Comparison of ENCODE assay signal across 8 cellular contexts in genomic region chr2:197705912-197706838, GRCh38. TPM values are rescaled to one million over a fixed set of nuclear protein-coding genes. Genes with fewer than 3 reads are reported as not detected.
A peak's percentile ranks its signal among the peaks of the same experiment; 100 is the strongest.
DNase-seq lines count a peak whose midpoint lies in the region; ATAC-seq and TF ChIP-seq lines count a peak whose summit lies in the region.

No MANE protein-coding gene starts in this region.

- H3K27me3 ChIP-seq in OCI-LY1 (ENCODE audit: insufficient read depth, low read length) (no peaks in the 10 kb centered on the region), liver (ENCODE audit: control insufficient read depth in 4 of 4, insufficient read depth in 4 of 4, low read length in 3 of 4) (no peaks in the 10 kb centered on the region), stomach (no peaks in the 10 kb centered on the region)

- peaks cover 49% of the 10 kb centered on the region for H3K79me2 ChIP-seq in OCI-LY1 (ENCODE audit: insufficient read depth, low read length)

- CTCF ChIA-PET in activated CD4-positive, alpha-beta T cell treated with anti-CD3 and anti-CD28 coated beads for 36 hours (lab: Charles Lee): interaction anchor here (0.6 to 4.1 kb wide), 14 partner anchors 8 to 1018 kb away, joined by 3 to 31 read pairs (median 3); no protein-coding TSS in a partner anchor

- H3K9ac ChIP-seq in OCI-LY1 (ENCODE audit: low read length) (peak overlapping the region; percentile 83), liver (ENCODE audit: low read depth in 1 of 2, low read length in 2 of 2) (peak overlapping the region; percentile 49 to 70)

- H2AFZ ChIP-seq in OCI-LY1 (ENCODE audit: low read length): no peak overlapping the region

- DNase-seq in activated CD4-positive, alpha-beta T cell treated with anti-CD3 and anti-CD28 coated beads for 36 hours: peak; percentile 23
- no peak for DNase-seq in activated CD4-positive, alpha-beta T cell treated with anti-CD3 and anti-CD28 coated beads, Interleukin-2, amount 50 U/mL, for 1 hour
- DNase-seq in cardiac fibroblast (ENCODE audit: low read depth in 2 of 2): peak; percentile 16 to 21
- no peak for DNase-seq in stomach
- no peak for DNase-seq in NCI-H2196 treated with DMSO at 0.1 percent for 48 hours (lab: John Stamatoyannopoulos, UW; ENCODE audit: unreplicated experiment)

- POLR2A ChIA-PET in activated CD4-positive, alpha-beta T cell treated with anti-CD3 and anti-CD28 coated beads for 36 hours (lab: Charles Lee): no interaction called here

- ATAC-seq in activated CD4-positive, alpha-beta T cell treated with anti-CD3 and anti-CD28 coated beads for 36 hours: no peak
- ATAC-seq in GM18520 (IDR thresholded peaks at IDR 0.05; ENCODE audit: unreplicated experiment): no peak

- WGBS in liver: 20% methylated on average over 38 of the region's 38 CpGs
- 10 to 20% (median 10%) methylated on average over 25 to 38 of the region's 38 CpGs for WGBS in stomach, 5 donors

- H3K27me3 Mint-ChIP-seq in activated CD4-positive, alpha-beta T cell treated with anti-CD3 and anti-CD28 coated beads for 36 hours: peaks cover 2% of the 10 kb centered on the region

- TF ChIP-seq CTCF in OCI-LY1 (IDR thresholded peaks at IDR 0.05; ENCODE audit: low read length): no peak
- no peak for TF ChIP-seq CTCF in cardiac fibroblast (IDR thresholded peaks at IDR 0.05; ENCODE audit: low read depth, low read length)
- no peak for TF ChIP-seq CTCF in liver (IDR thresholded peaks at IDR 0.05; ENCODE audit: low read depth, low read length, missing input control)
- TF ChIP-seq CTCF in stomach (IDR thresholded peaks at IDR 0.05): no peak

- H3K4me1 Mint-ChIP-seq in activated CD4-positive, alpha-beta T cell treated with anti-CD3 and anti-CD28 coated beads for 36 hours: peaks cover 36% of the 10 kb centered on the region

- H3K4me3 Mint-ChIP-seq in activated CD4-positive, alpha-beta T cell treated with anti-CD3 and anti-CD28 coated beads for 36 hours: peak overlapping the region; percentile 80

- intact Hi-C loops in activated CD4-positive, alpha-beta T cell treated with anti-CD3 and anti-CD28 coated beads for 36 hours (cut with DNase I, micrococcal nuclease): loop anchor here (1.0 to 10.0 kb wide), 17 partner anchors 81 to 1759 kb away; partner anchors contain the start of genes COQ10B (in 2 of the 2), HSPE1 (in 2 of the 2), CCDC150 (in 1 of the 2) and MOB4 (in 1 of the 2)
- intact Hi-C loops in stomach (cut with DNase I; ENCODE audit: low total_unique reads): no loop called here

- peak overlapping the region; percentile 29 for H3K27ac ChIP-seq in OCI-LY1 (ENCODE audit: low read depth, low read length, poor library complexity, severe bottlenecking)
- peak overlapping the region; percentile 42 to 68 for H3K27ac ChIP-seq in liver (ENCODE audit: low read depth in 1 of 2, low read length in 2 of 2)
- peak overlapping the region; percentile 64 to 90 (median 83) for H3K27ac ChIP-seq in stomach

- no peaks in the 10 kb centered on the region for H3F3A ChIP-seq in OCI-LY1 (ENCODE audit: insufficient read depth, low read length)

- no peaks in the 10 kb centered on the region for H3K9me3 ChIP-seq in OCI-LY1 (ENCODE audit: low read length)
- no peaks in the 10 kb centered on the region for H3K9me3 ChIP-seq in liver (ENCODE audit: control insufficient read depth in 4 of 4, low read length in 3 of 4)
- no peaks in the 10 kb centered on the region for H3K9me3 ChIP-seq in stomach

- no peaks in the 10 kb centered on the region for H4K20me1 ChIP-seq in OCI-LY1 (ENCODE audit: insufficient read depth, low read length)

- no peaks in the 10 kb centered on the region for H3K9me3 Mint-ChIP-seq in activated CD4-positive, alpha-beta T cell treated with anti-CD3 and anti-CD28 coated beads for 36 hours (ENCODE audit: low read depth)

- no peak for TF ChIP-seq POLR2A in stomach (IDR thresholded peaks at IDR 0.05)

- peak overlapping the region; percentile 85 for H3K27ac Mint-ChIP-seq in activated CD4-positive, alpha-beta T cell treated with anti-CD3 and anti-CD28 coated beads for 36 hours

- H3K9me2 ChIP-seq in OCI-LY1 (ENCODE audit: low read depth, low read length): no peaks in the 10 kb centered on the region

- no peak for TF ChIP-seq RAD21 in liver (IDR thresholded peaks at IDR 0.05)

- TF ChIP-seq EP300 in stomach (IDR thresholded peaks at IDR 0.05): no peak

- H3K36me3 ChIP-seq in OCI-LY1 (ENCODE audit: insufficient read depth, low read length): peaks cover 28% of the 10 kb centered on the region; the same call in 1 of the 2 replicates
- H3K36me3 ChIP-seq in liver (ENCODE audit: control insufficient read depth in 4 of 4, insufficient read depth in 3 of 4, low read depth in 1 of 4, low read length in 3 of 4): no peaks in the 10 kb centered on the region
- peaks cover 0 to under 1% (median 0%) of the 10 kb centered on the region in 4 donors for H3K36me3 ChIP-seq in stomach

- peak overlapping the region; percentile 95 for H3K4me2 ChIP-seq in OCI-LY1 (ENCODE audit: low read length)

- H3K4me1 ChIP-seq in OCI-LY1 (ENCODE audit: insufficient read depth, low read length, severe bottlenecking) (peaks cover 50% of the 10 kb centered on the region), liver (ENCODE audit: control insufficient read depth in 4 of 4, insufficient read depth in 4 of 4, low read length in 3 of 4) (peaks cover 2 to 34% (median 29%) of the 10 kb centered on the region in 4 donors), stomach (peaks cover 31 to 48% (median 37%) of the 10 kb centered on the region in 4 donors)

- H3K36me3 Mint-ChIP-seq in activated CD4-positive, alpha-beta T cell treated with anti-CD3 and anti-CD28 coated beads for 36 hours (ENCODE audit: low read depth): peaks cover 26% of the 10 kb centered on the region

- H3K4me3 ChIP-seq in OCI-LY1 (ENCODE audit: low read depth, low read length, poor library complexity, severe bottlenecking) (peak overlapping the region; percentile 88), cardiac fibroblast (replicated peaks in 1 of 2; ENCODE audit: low read depth in 2 of 2, low read length in 2 of 2) (peak overlapping the region; percentile 84 to 96), liver (ENCODE audit: low read depth in 1 of 3, low read length in 3 of 3) (peak overlapping the region; percentile 81 to 96 (median 86)), stomach (peak overlapping the region; percentile 81 to 100 (median 94))

TF ChIP-seq in liver, 16 proteins besides CTCF, POLR2A, EP300 and RAD21:
- TF ChIP-seq RXRA (IDR thresholded peaks at IDR 0.05): no peak
- TF ChIP-seq NR2F2 (IDR thresholded peaks at IDR 0.05): peak; percentile 32
TF ChIP-seq in liver: peak in this region for 1.

RNA-seq across cellular contexts. Expression of gene MARS2, which starts 1.0 kb away (rescaled TPM):
- total RNA-seq in activated CD4-positive, alpha-beta T cell treated with anti-CD3 and anti-CD28 coated beads for 36 hours: 10 to 100 TPM in 1 of 2 experiments, 1 to 10 TPM in 1; 9.2 to 12.1 TPM
- total RNA-seq in liver (10 to 100 TPM in 1 of 2 donors, 1 to 10 TPM in 1; 6.8 to 12.3 TPM), stomach (10 to 100 TPM in 1 of 5 donors, 1 to 10 TPM in 3, under 1 TPM in 1; 0.58 to 14.8 (median 6.8) TPM)
- polyA plus RNA-seq in liver (10 to 100 TPM in 1 of 2 donors, 1 to 10 TPM in 1; 3.7 to 10.5 TPM), stomach (1 to 10 TPM; 2.4 to 3.2 (median 3.0) TPM)

RNA-seq across cellular contexts. Expression of gene RFTN2, which starts 30.8 kb away (rescaled TPM):
- not detected for total RNA-seq in activated CD4-positive, alpha-beta T cell treated with anti-CD3 and anti-CD28 coated beads for 36 hours
- 1 to 10 TPM; 1.1 to 4.2 TPM for total RNA-seq in liver
- 1 to 10 TPM in 1 of 2 donors, under 1 TPM in 1; 0.40 to 1.3 TPM for polyA plus RNA-seq in liver
- 10 to 100 TPM in 2 of 5 donors, 1 to 10 TPM in 1, under 1 TPM in 2; 0.45 to 13.3 (median 1.6) TPM for total RNA-seq in stomach
- 1 to 10 TPM in 2 of 3 donors, under 1 TPM in 1; 0.65 to 5.0 (median 2.7) TPM for polyA plus RNA-seq in stomach

Comparison
In these comparisons a context has a peak if more than half of its experiments do, and no peak if none do; other contexts are left out.
1. DNase-seq: peak in activated CD4-positive, alpha-beta T cell treated with anti-CD3 and anti-CD28 coated beads for 36 hours (single experiment) and cardiac fibroblast (2 of 2); none in activated CD4-positive, alpha-beta T cell treated with anti-CD3 and anti-CD28 coated beads, Interleukin-2, amount 50 U/mL, for 1 hour (single experiment), stomach (single experiment) and NCI-H2196 treated with DMSO at 0.1 percent for 48 hours (single experiment).
2. H3K27ac ChIP-seq: peak in every context shown above with its lines; median percentile 83 in stomach; 55 in liver; 29 in OCI-LY1.
3. Peak in every context shown above with its lines, with median percentiles within 50 percentile points of each other: H3K4me3 ChIP-seq.